In the genomic region with DNA sequence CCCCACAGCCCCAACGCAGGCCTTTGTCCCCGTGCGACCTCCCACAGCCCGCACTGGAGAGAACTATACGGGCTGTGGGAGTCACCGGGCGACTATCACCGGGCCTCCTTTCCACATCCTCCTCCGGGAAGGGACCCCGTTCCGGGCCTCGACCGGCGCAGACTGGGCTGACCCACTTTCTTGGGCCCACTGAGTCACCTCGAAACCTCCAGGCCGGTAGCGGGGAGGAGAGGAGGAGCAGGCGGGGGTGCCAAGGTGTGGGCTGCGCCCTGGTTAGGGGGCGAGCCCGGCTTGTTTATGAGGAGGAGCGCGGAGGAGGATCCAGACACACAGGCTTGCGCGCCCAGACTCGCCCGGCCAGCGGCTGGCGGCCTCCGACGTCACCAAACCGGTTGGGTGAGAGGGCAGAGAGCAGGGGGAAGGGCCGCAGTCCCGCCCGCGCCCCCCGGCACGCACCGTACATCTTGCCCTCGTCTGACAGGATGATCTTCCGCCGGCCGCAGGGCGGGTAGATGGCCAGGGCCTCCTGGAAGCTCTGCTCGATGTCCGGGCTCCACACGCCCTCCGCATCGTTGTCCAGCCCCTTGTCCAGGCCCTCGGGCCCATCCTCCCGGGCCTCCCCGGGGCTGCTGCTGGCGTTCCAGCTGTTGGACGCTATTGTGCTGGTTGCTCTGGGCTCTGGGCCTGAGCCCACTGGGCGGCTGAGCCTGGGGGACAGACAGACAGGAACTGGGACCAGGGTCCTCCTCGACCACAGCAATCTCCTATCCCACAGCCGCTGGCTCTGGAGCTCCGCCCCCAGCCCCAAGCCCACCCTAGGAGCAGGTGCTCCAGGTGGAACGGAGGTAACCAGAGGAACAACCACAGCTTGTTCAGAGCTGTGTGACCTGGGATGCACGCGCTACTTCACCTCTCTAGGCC, we compare ENCODE assay signal across 11 cellular contexts. TPM values are rescaled to one million over a fixed set of nuclear protein-coding genes. Genes with fewer than 3 reads are reported as not detected.
A peak's percentile ranks its signal among the peaks of the same experiment; 100 is the strongest.
DNase-seq lines count a peak whose midpoint lies in the region; ATAC-seq and TF ChIP-seq lines count a peak whose summit lies in the region.
"Had no signal": no experiment of that assay in that cellular context is flagged by ENCODE, and none has a peak within 500 bp of the region (broad histone marks: within the 10 kb centered on the region; RNA-seq: fewer than 3 reads in every experiment).

No MANE protein-coding gene starts in this region.

- TF ChIP-seq CTCF in chondrocyte (IDR thresholded peaks at IDR 0.05) (no peak), stomach (IDR thresholded peaks at IDR 0.05) (no peak)

- H3K27ac Mint-ChIP-seq in chondrocyte (ENCODE audit: unreplicated experiment), result peak overlapping the region; percentile 37
- H3K27ac Mint-ChIP-seq in activated CD4-positive, alpha-beta memory T cell treated with anti-CD3 and anti-CD28 coated beads for 36 hours, result no peak overlapping the region
- H3K27ac Mint-ChIP-seq: activated CD4-positive, alpha-beta T cell treated with anti-CD3 and anti-CD28 coated beads, Interleukin-2, amount 10 ng/mL, durations not matched to agents 24 days and 14 days had no signal

- H3K27me3 Mint-ChIP-seq in chondrocyte (ENCODE audit: low read depth), result no peaks in the 10 kb centered on the region
- no peaks in the 10 kb centered on the region for H3K27me3 Mint-ChIP-seq in activated CD4-positive, alpha-beta memory T cell treated with anti-CD3 and anti-CD28 coated beads for 36 hours

- no peaks in the 10 kb centered on the region for H3K27me3 ChIP-seq in stomach

- no peak for DNase-seq in chondrocyte (ENCODE audit: low spot score)
- DNase-seq in left kidney (ENCODE audit: low read depth, low spot score), result peak; percentile 93
- DNase-seq in stomach, result peak; percentile 86
- no peak for DNase-seq in activated CD4-positive, alpha-beta memory T cell treated with anti-CD3 and anti-CD28 coated beads for 36 hours
- DNase-seq in GM19240 (ENCODE audit: insufficient read length, low spot score), result no peak
- DNase-seq: activated CD4-positive, alpha-beta T cell treated with anti-CD3 and anti-CD28 coated beads, Interleukin-2, amount 10 ng/mL, durations not matched to agents 24 days and 14 days; NCI-H1694 treated with DMSO at 0.1 percent for 48 hours had no signal

- H3K4me3 Mint-ChIP-seq in chondrocyte (ENCODE audit: unreplicated experiment), result no peak overlapping the region
- no peak overlapping the region for H3K4me3 Mint-ChIP-seq in activated CD4-positive, alpha-beta memory T cell treated with anti-CD3 and anti-CD28 coated beads for 36 hours
- H3K4me3 Mint-ChIP-seq: activated CD4-positive, alpha-beta T cell treated with anti-CD3 and anti-CD28 coated beads, Interleukin-2, amount 10 ng/mL, durations not matched to agents 24 days and 14 days had no signal

- H3K9me3 Mint-ChIP-seq in chondrocyte (ENCODE audit: low read depth), result no peaks in the 10 kb centered on the region
- no peaks in the 10 kb centered on the region for H3K9me3 Mint-ChIP-seq in activated CD4-positive, alpha-beta memory T cell treated with anti-CD3 and anti-CD28 coated beads for 36 hours
- H3K9me3 Mint-ChIP-seq: activated CD4-positive, alpha-beta T cell treated with anti-CD3 and anti-CD28 coated beads, Interleukin-2, amount 10 ng/mL, durations not matched to agents 24 days and 14 days had no signal

- TF ChIP-seq RAD21 in Ishikawa (IDR thresholded peaks at IDR 0.05; ENCODE audit: low read depth), result peak; percentile 14; the same call in 1 of the 2 replicates

- peaks cover 6% of the 10 kb centered on the region for H3K36me3 Mint-ChIP-seq in chondrocyte (ENCODE audit: low read depth)
- no peaks in the 10 kb centered on the region for H3K36me3 Mint-ChIP-seq in activated CD4-positive, alpha-beta memory T cell treated with anti-CD3 and anti-CD28 coated beads for 36 hours

- POLR2A ChIA-PET in activated CD4-positive, alpha-beta memory T cell treated with anti-CD3 and anti-CD28 coated beads for 36 hours (lab: Charles Lee), result no interaction called here

- CTCF ChIA-PET in activated CD4-positive, alpha-beta memory T cell treated with anti-CD3 and anti-CD28 coated beads for 36 hours (lab: Charles Lee), result no interaction called here

- TF ChIP-seq POLR2A in stomach (IDR thresholded peaks at IDR 0.05) (no peak), GM18505 (IDR thresholded peaks at IDR 0.05; ENCODE audit: borderline replicate concordance, extremely low read depth, insufficient read depth, insufficient read length) (no peak)

- H3K9me3 ChIP-seq in stomach, result no peaks in the 10 kb centered on the region

- 23 to 57% (median 33%) methylated on average over 21 to 61 of the region's 61 CpGs for WGBS in stomach, 5 donors

- peaks cover 52% of the 10 kb centered on the region for H3K4me1 Mint-ChIP-seq in chondrocyte (ENCODE audit: low read depth)
- H3K4me1 Mint-ChIP-seq in activated CD4-positive, alpha-beta memory T cell treated with anti-CD3 and anti-CD28 coated beads for 36 hours (ENCODE audit: low read depth), result peaks cover 5% of the 10 kb centered on the region

- intact Hi-C loops in stomach (cut with DNase I; ENCODE audit: low total_unique reads), result no loop called here
- intact Hi-C loops in activated CD4-positive, alpha-beta memory T cell treated with anti-CD3 and anti-CD28 coated beads for 36 hours (cut with micrococcal nuclease), result no loop called here

- no peak for ATAC-seq in GM18505 (IDR thresholded peaks at IDR 0.05; ENCODE audit: unreplicated experiment)
- no peak for ATAC-seq in HG02885 (IDR thresholded peaks at IDR 0.05; ENCODE audit: poor library complexity, unreplicated experiment)

- H3K27ac ChIP-seq in stomach, result peak overlapping the region; percentile 73 to 98 (median 89)

- H3K4me1 ChIP-seq in stomach, result peaks cover 51 to 84% (median 68%) of the 10 kb centered on the region in 4 donors

- peak overlapping the region; percentile 22 to 32 (median 28) for H3K4me3 ChIP-seq in stomach

- H3K36me3 ChIP-seq in stomach, result peaks cover 0 to 30% (median 24%) of the 10 kb centered on the region in 4 donors

- peak; percentile 87 for TF ChIP-seq EP300 in Ishikawa (IDR thresholded peaks at IDR 0.05; ENCODE audit: borderline replicate concordance)
- TF ChIP-seq EP300 in stomach (IDR thresholded peaks at IDR 0.05), result no peak

TF ChIP-seq in Ishikawa, 13 proteins besides CTCF, POLR2A, EP300 and RAD21 (continues in another document):
- TF ChIP-seq TCF12 (IDR thresholded peaks at IDR 0.05; ENCODE audit: low read depth) (peak; percentile 94), YY1 (IDR thresholded peaks at IDR 0.05; ENCODE audit: low read depth) (peak; percentile 66; the same call in 1 of the 2 replicates), EGR1 (IDR thresholded peaks at IDR 0.05) (peak; percentile 70), NFIC (IDR thresholded peaks at IDR 0.05) (peak; percentile 83), CEBPB (IDR thresholded peaks at IDR 0.05) (no peak), TEAD4 (IDR thresholded peaks at IDR 0.05) (peak; percentile 82), CREB1 (IDR thresholded peaks at IDR 0.05; ENCODE audit: low read depth) (peak; percentile 64; the same call in 1 of the 2 replicates), ZBTB7A (IDR thresholded peaks at IDR 0.05; ENCODE audit: low read depth) (peak; percentile 99)
- TF ChIP-seq, protein P1, sequence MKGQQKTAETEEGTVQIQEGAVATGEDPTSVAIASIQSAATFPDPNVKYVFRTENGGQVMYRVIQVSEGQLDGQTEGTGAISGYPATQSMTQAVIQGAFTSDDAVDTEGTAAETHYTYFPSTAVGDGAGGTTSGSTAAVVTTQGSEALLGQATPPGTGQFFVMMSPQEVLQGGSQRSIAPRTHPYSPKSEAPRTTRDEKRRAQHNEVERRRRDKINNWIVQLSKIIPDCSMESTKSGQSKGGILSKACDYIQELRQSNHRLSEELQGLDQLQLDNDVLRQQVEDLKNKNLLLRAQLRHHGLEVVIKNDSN (IDR thresholded peaks at IDR 0.05), result peak; percentile 37; the same call in 1 of the 2 replicates
- TF ChIP-seq, protein P2, sequence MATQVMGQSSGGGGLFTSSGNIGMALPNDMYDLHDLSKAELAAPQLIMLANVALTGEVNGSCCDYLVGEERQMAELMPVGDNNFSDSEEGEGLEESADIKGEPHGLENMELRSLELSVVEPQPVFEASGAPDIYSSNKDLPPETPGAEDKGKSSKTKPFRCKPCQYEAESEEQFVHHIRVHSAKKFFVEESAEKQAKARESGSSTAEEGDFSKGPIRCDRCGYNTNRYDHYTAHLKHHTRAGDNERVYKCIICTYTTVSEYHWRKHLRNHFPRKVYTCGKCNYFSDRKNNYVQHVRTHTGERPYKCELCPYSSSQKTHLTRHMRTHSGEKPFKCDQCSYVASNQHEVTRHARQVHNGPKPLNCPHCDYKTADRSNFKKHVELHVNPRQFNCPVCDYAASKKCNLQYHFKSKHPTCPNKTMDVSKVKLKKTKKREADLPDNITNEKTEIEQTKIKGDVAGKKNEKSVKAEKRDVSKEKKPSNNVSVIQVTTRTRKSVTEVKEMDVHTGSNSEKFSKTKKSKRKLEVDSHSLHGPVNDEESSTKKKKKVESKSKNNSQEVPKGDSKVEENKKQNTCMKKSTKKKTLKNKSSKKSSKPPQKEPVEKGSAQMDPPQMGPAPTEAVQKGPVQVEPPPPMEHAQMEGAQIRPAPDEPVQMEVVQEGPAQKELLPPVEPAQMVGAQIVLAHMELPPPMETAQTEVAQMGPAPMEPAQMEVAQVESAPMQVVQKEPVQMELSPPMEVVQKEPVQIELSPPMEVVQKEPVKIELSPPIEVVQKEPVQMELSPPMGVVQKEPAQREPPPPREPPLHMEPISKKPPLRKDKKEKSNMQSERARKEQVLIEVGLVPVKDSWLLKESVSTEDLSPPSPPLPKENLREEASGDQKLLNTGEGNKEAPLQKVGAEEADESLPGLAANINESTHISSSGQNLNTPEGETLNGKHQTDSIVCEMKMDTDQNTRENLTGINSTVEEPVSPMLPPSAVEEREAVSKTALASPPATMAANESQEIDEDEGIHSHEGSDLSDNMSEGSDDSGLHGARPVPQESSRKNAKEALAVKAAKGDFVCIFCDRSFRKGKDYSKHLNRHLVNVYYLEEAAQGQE (IDR thresholded peaks at IDR 0.05; ENCODE audit: low read depth), result no peak

RNA-seq across cellular contexts. Expression of a gene that starts 10.6 kb away (rescaled TPM):
- total RNA-seq in chondrocyte (35.1 to 57.1 TPM (median 56.8 TPM) in 3 replicates), stomach (10 to 100 TPM; 13.0 to 49.1 (median 19.1) TPM)
- polyA plus RNA-seq in stomach, result 10 to 100 TPM; 18.4 to 31.0 (median 18.6) TPM
- 1 to 10 TPM; 1.8 to 2.2 TPM for total RNA-seq in activated CD4-positive, alpha-beta memory T cell treated with anti-CD3 and anti-CD28 coated beads for 36 hours

RNA-seq across cellular contexts. Expression of a gene that starts 18.1 kb away (rescaled TPM):
- total RNA-seq in chondrocyte (844 to 899 TPM (median 848 TPM) in 3 replicates), stomach (1,000 to 10,000 TPM in 3 of 5 donors, 100 to 1,000 TPM in 2; 584 to 2,035 (median 1,370) TPM)
- polyA plus RNA-seq in stomach, result 1,000 to 10,000 TPM; 1,897 to 2,710 (median 2,028) TPM
- 1,000 to 10,000 TPM; 2,144 to 2,205 TPM for total RNA-seq in activated CD4-positive, alpha-beta memory T cell treated with anti-CD3 and anti-CD28 coated beads for 36 hours

RNA-seq across cellular contexts. Expression of a gene that starts 26.4 kb away (rescaled TPM):
- total RNA-seq in chondrocyte (not detected in 3 replicates), stomach (not detected)
- under 1 TPM in 1 of 3 donors, not detected in 2; 0.05 TPM for polyA plus RNA-seq in stomach
- not detected for total RNA-seq in activated CD4-positive, alpha-beta memory T cell treated with anti-CD3 and anti-CD28 coated beads for 36 hours
- total RNA-seq: activated CD4-positive, alpha-beta T cell treated with anti-CD3 and anti-CD28 coated beads, Interleukin-2, amount 10 ng/mL, durations not matched to agents 24 days and 14 days; endothelial cell of umbilical vein had no signal
- polyA plus RNA-seq: endothelial cell of umbilical vein had no signal

RNA-seq across cellular contexts. Expression of a gene that starts 34.1 kb away (rescaled TPM):
- total RNA-seq in chondrocyte, result 5.6 to 7.4 TPM (median 6.8 TPM) in 3 replicates
- total RNA-seq in stomach, result 1 to 10 TPM; 1.3 to 8.3 (median 3.5) TPM
- 1 to 10 TPM; 3.1 to 4.9 (median 3.2) TPM for polyA plus RNA-seq in stomach
- total RNA-seq in activated CD4-positive, alpha-beta memory T cell treated with anti-CD3 and anti-CD28 coated beads for 36 hours, result 10 to 100 TPM; 18.9 to 19.2 TPM

Comparison
In these comparisons a context has a peak if more than half of its experiments do, and no peak if none do; other contexts are left out.
1. DNase-seq: peak in left kidney (single experiment) and stomach (single experiment); none in chondrocyte (single experiment), activated CD4-positive, alpha-beta memory T cell treated with anti-CD3 and anti-CD28 coated beads for 36 hours (single experiment) and GM19240 (single experiment).
2. RNA of a gene that starts 10.6 kb away (total RNA-seq): 35.1 to 57.1 TPM in chondrocyte and 13.0 to 49.1 TPM in stomach; 1.8 to 2.2 TPM in activated CD4-positive, alpha-beta memory T cell treated with anti-CD3 and anti-CD28 coated beads for 36 hours; every median in the first group is over 4 times any median in the second.